8 cellular contexts compared by ENCODE assay signal in genomic region chr19:50332264-50333038, GRCh38. TPM values are rescaled to one million over a fixed set of nuclear protein-coding genes. Genes with fewer than 3 reads are reported as not detected.
A peak's percentile ranks its signal among the peaks of the same experiment; 100 is the strongest.
DNase-seq lines count a peak whose midpoint lies in the region; TF ChIP-seq lines count a peak whose summit lies in the region.

No MANE protein-coding gene starts in this region.

- peaks cover 24% of the 10 kb centered on the region; the same call in 1 of the 2 replicates for H3K79me2 ChIP-seq in OCI-LY7 (ENCODE audit: insufficient read depth, low read depth, low read length)

- H3K36me3 ChIP-seq in OCI-LY7 (ENCODE audit: insufficient read depth, low read length) (peaks cover 54% of the 10 kb centered on the region), iPS DF 6.9 (ENCODE audit: control insufficient read depth, insufficient read depth, low read length) (no peaks in the 10 kb centered on the region), spleen (peaks cover 0 to 32% (median 2%) of the 10 kb centered on the region in 6 donors)

- no peaks in the 10 kb centered on the region for H3K9me2 ChIP-seq in OCI-LY7 (ENCODE audit: insufficient read depth, low read length)

- intact Hi-C loops in OCI-LY7 (cut with micrococcal nuclease; ENCODE audit: unreplicated experiment) (no loop called here), spleen (cut with DNase I; ENCODE audit: low total_unique reads) (no loop called here)

- H2AFZ ChIP-seq in OCI-LY7 (ENCODE audit: low read length): no peak overlapping the region

- H3K4me2 ChIP-seq in OCI-LY7 (ENCODE audit: low read length): peak overlapping the region; percentile 95

- no peak for TF ChIP-seq POLR2A in spleen (IDR thresholded peaks at IDR 0.05)

- WGBS in iPS DF 6.9 (ENCODE audit: insufficient coverage, insufficient read length): no CpG with 5 or more reads among the region's 19 CpGs
- 11 to 19% (median 11%) methylated on average over 19 of the region's 19 CpGs for WGBS in spleen, 5 donors

- POLR2A ChIA-PET in OCI-LY7 (lab: Charles Lee): no interaction called here

- H3K4me3 ChIP-seq in OCI-LY7 (ENCODE audit: low read depth, low read length, poor library complexity, severe bottlenecking) (peak overlapping the region; percentile 68), iPS DF 6.9 (ENCODE audit: low read length) (peak overlapping the region; percentile 67; the same call in 1 of the 2 replicates), spleen (peak overlapping the region in 6 of 8 donors; percentile 24 to 75 (median 38))

- BruUV-seq in OCI-LY7 (replicated peaks; lab: Mats Ljungman, UMichigan): no TSS peak

- CTCF ChIA-PET in OCI-LY7 (lab: Charles Lee; ENCODE audit: unreplicated experiment): no interaction called here

- no peaks in the 10 kb centered on the region for H3K9me3 ChIP-seq in OCI-LY7 (ENCODE audit: low read length)
- no peaks in the 10 kb centered on the region for H3K9me3 ChIP-seq in iPS DF 6.9 (ENCODE audit: control insufficient read depth, insufficient read depth, low read length)
- peaks cover 0 to 22% (median 0%) of the 10 kb centered on the region in 8 donors for H3K9me3 ChIP-seq in spleen

- DNase-seq in SIG-M5 treated with dmso at 0.1 percent for 504 hours (lab: John Stamatoyannopoulos, UW; ENCODE audit: unreplicated experiment) (peak; percentile 36), SIG-M5 (lab: John Stamatoyannopoulos, UW) (no peak), OCI-LY7 (ENCODE audit: low spot score) (no peak), iPS DF 6.9 (ENCODE audit: low read depth, low spot score) (no peak), spleen (peak; percentile 71), NCI-H1092 (lab: John Stamatoyannopoulos, UW) (no peak), epidermal melanocyte (ENCODE audit: insufficient read length, low spot score) (no peak), NCI-H2081 treated with DMSO at 0.1 percent for 48 hours (lab: John Stamatoyannopoulos, UW) (no peak)

- H4K20me1 ChIP-seq in OCI-LY7 (ENCODE audit: insufficient read depth, low read length): no peaks in the 10 kb centered on the region

- H3K27me3 ChIP-seq in iPS DF 6.9 (ENCODE audit: control insufficient read depth, insufficient read depth, low read length) (no peaks in the 10 kb centered on the region), spleen (replicated peaks in 1 of 7) (peaks cover 0 to 77% (median 40%) of the 10 kb centered on the region in 7 donors)

- TF ChIP-seq CTCF in OCI-LY7 (conservative IDR thresholded peaks at IDR 0.05; ENCODE audit: low read length) (no peak), spleen (IDR thresholded peaks at IDR 0.05 in 8 of 11, conservative IDR thresholded peaks at IDR 0.05 in 3 of 11) (no peak)

- H3K4me1 ChIP-seq in OCI-LY7 (ENCODE audit: insufficient read depth, low read length, poor library complexity, severe bottlenecking) (peaks cover 59% of the 10 kb centered on the region), iPS DF 6.9 (ENCODE audit: control insufficient read depth, insufficient read depth, low read length) (no peaks in the 10 kb centered on the region; the same call in 1 of the 2 replicates), spleen (peaks cover 0 to 85% (median 52%) of the 10 kb centered on the region in 6 donors)

- H3K27ac ChIP-seq in OCI-LY7 (ENCODE audit: low read depth, low read length, poor library complexity, severe bottlenecking) (peak overlapping the region; percentile 79), iPS DF 6.9 (ENCODE audit: low read length) (no peak overlapping the region), spleen (peak overlapping the region in 7 of 8 donors; percentile 20 to 87 (median 77))

RNA-seq across cellular contexts. Expression of gene KCNC3, which starts 3.3 kb away (rescaled TPM):
- total RNA-seq in OCI-LY7 (2014; rRNA removed; shearing (Covaris generic)): 7.1 and 7.4 TPM in 2 replicates
- total RNA-seq in OCI-LY7 (2022) (21.7 and 23.4 TPM in 2 replicates), spleen (10 to 100 TPM in 2 of 7 donors, 1 to 10 TPM in 5; 2.6 to 20.8 (median 7.1) TPM)
- 1 to 10 TPM in 1 of 3 donors, under 1 TPM in 2; 0.72 to 2.6 (median 0.74) TPM for polyA plus RNA-seq in spleen

RNA-seq across cellular contexts. Expression of gene NAPSA, which starts 33.0 kb away (rescaled TPM):
- 2.6 and 5.7 TPM in 2 replicates for total RNA-seq in OCI-LY7 (2014; rRNA removed; shearing (Covaris generic))
- total RNA-seq in OCI-LY7 (2022) (15.7 and 30.1 TPM in 2 replicates), spleen (1 to 10 TPM; 1.5 to 3.4 (median 2.3) TPM)
- polyA plus RNA-seq in spleen: 1 to 10 TPM; 4.5 to 6.4 (median 5.0) TPM

RNA-seq across cellular contexts. Expression of gene NR1H2, which starts 43.8 kb away (rescaled TPM):
- total RNA-seq in OCI-LY7 (2014; rRNA removed; shearing (Covaris generic)): 52.8 and 65.7 TPM in 2 replicates
- total RNA-seq in OCI-LY7 (2022) (41.2 and 53.1 TPM in 2 replicates), spleen (10 to 100 TPM; 59.9 to 96.0 (median 84.8) TPM)
- 10 to 100 TPM; 53.1 to 75.5 (median 55.8) TPM for polyA plus RNA-seq in spleen

RNA-seq across cellular contexts. Expression of gene POLD1, which starts 51.7 kb away (rescaled TPM):
- 147 and 233 TPM in 2 replicates for total RNA-seq in OCI-LY7 (2014; rRNA removed; shearing (Covaris generic))
- 119 and 127 TPM in 2 replicates for total RNA-seq in OCI-LY7 (2022)
- total RNA-seq in spleen: 10 to 100 TPM; 26.5 to 39.9 (median 28.2) TPM
- 10 to 100 TPM; 50.9 to 66.6 (median 66.5) TPM for polyA plus RNA-seq in spleen

Comparison
In these comparisons a context has a peak if more than half of its experiments do, and no peak if none do; other contexts are left out.
1. DNase-seq: peak in SIG-M5 treated with dmso at 0.1 percent for 504 hours (single experiment) and spleen (single experiment); none in SIG-M5 (single experiment), OCI-LY7 (single experiment), iPS DF 6.9 (single experiment), NCI-H1092 (single experiment), epidermal melanocyte (single experiment) and NCI-H2081 treated with DMSO at 0.1 percent for 48 hours (single experiment).
2. Peak in every context shown above with its lines, with median percentiles within 50 percentile points of each other: H3K4me3 ChIP-seq.